ENCODE assay signal across 1 cellular context in the genomic region with DNA sequence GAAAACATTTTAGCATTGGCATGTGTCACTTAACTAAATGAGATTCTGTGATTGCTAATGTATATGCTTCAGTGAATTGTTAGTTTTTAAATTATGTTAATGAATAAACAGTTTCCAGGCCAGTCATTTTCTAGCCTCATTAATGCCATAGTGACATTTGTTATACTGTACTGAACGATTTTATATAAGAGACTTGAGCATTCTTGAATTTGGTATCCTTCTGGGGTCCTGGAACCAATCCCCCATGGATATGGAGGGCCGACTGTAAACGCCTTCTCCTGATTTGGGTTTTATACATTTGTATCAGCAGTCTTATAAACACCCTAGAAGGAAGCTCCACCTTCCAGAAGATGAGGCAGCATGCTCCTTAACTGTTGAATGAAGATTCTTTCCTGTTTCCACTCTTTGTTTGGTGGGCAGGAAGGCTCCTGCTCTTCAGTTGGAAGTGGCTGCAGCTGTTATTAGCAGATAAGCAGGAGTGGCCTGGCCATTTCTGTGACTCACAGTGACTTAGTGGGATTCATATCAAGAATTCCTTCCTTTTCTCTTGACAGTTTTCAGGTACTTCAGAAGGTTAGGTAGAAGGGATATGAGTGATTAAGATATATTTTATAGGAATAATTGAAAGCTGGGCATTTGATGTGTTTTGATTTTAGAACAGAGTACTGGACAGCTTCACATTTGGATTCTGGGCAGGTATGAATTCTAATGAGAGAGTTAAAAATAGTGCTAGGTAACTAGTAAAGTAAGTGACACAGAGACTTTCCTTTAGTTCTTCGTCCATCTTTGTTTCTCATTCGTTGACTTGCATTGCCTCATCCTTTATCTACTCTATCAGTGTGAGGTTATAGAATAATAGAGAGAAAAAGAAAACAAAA.
TF ChIP-seq lines count a peak whose summit lies in the region.

No MANE protein-coding gene starts in this region.

TF ChIP-seq in K562, 482 proteins besides CTCF, POLR2A, EP300 and RAD21 (continued from another document and continues in another):
- TF ChIP-seq U2AF2 (optimal IDR thresholded peaks at IDR 0.05; ENCODE audit: low read depth, low read length) (no peak), MIER1 (IDR thresholded peaks at IDR 0.05; ENCODE audit: low read depth) (no peak), RNF2 (IDR thresholded peaks at IDR 0.05) (peak; percentile 100), MCM7 (IDR thresholded peaks at IDR 0.05) (no peak), TBP (optimal IDR thresholded peaks at IDR 0.05; ENCODE audit: low read depth, low read length) (peak; percentile 67), NFXL1 (CRISPR knock-in tag; IDR thresholded peaks at IDR 0.05) (no peak), CBX1 (IDR thresholded peaks at IDR 0.05; ENCODE audit: low read depth) (no peak), ZNF436 (CRISPR knock-in tag; IDR thresholded peaks at IDR 0.05) (no peak), TFAM (CRISPR knock-in tag; conservative IDR thresholded peaks at IDR 0.05) (no peak), CXXC5 (CRISPR knock-in tag; IDR thresholded peaks at IDR 0.05) (no peak), LEF1 (IDR thresholded peaks at IDR 0.05) (peak; percentile 90), NFATC3 (IDR thresholded peaks at IDR 0.05) (0 out of 2 replicates have a peak, but pooled peaks have one; percentile 70), RCOR1 (IDR thresholded peaks at IDR 0.05; ENCODE audit: borderline replicate concordance in 1 of 2, low read depth in 2 of 2, low read length in 2 of 2) (peak in 1 of 2 experiments; percentile 61; a peak in 1 of 4 replicates), STAG1 (CRISPR knock-in tag; IDR thresholded peaks at IDR 0.05; ENCODE audit: borderline replicate concordance) (no peak), KDM5B (IDR thresholded peaks at IDR 0.05; ENCODE audit: insufficient replicate concordance, low read depth, low read length) (no peak), ZNF263 (CRISPR knock-in tag; IDR thresholded peaks at IDR 0.05; ENCODE audit: borderline replicate concordance) (no peak), FIP1L1 (IDR thresholded peaks at IDR 0.05; ENCODE audit: low read depth, low read length, poor library complexity, severe bottlenecking) (no peak), ZNF589 (CRISPR knock-in tag; IDR thresholded peaks at IDR 0.05; ENCODE audit: low read depth) (no peak), NBN (IDR thresholded peaks at IDR 0.05; ENCODE audit: low read depth) (0 out of 2 replicates have a peak, but pooled peaks have one; percentile 58), RBM34 (IDR thresholded peaks at IDR 0.05; ENCODE audit: borderline replicate concordance, insufficient read depth, low read length) (no peak), EHMT2 (IDR thresholded peaks at IDR 0.05) (no peak), MTA3 (IDR thresholded peaks at IDR 0.05; ENCODE audit: borderline replicate concordance) (peak; percentile 90), STAT5A (IDR thresholded peaks at IDR 0.05; ENCODE audit: borderline replicate concordance, low read length) (peak; percentile 84), HSF4 (CRISPR knock-in tag; IDR thresholded peaks at IDR 0.05; ENCODE audit: borderline replicate concordance) (no peak; the same call in 1 of the 2 replicates), ZNF3 (CRISPR knock-in tag; IDR thresholded peaks at IDR 0.05) (no peak), ZNF212 (CRISPR knock-in tag; IDR thresholded peaks at IDR 0.05) (no peak), KDM4B (IDR thresholded peaks at IDR 0.05; ENCODE audit: borderline replicate concordance in 2 of 2, low read depth in 1 of 2) (no peak), ZNF431 (CRISPR knock-in tag; IDR thresholded peaks at IDR 0.05) (no peak), SP2 (IDR thresholded peaks at IDR 0.05; ENCODE audit: extremely low read depth, low read depth, low read length, poor library complexity, severe bottlenecking) (no peak), SREBF2 (CRISPR knock-in tag; IDR thresholded peaks at IDR 0.05) (no peak), ETV1 (tag; conservative IDR thresholded peaks at IDR 0.05; ENCODE audit: low read depth) (peak; percentile 97), FOS (IDR thresholded peaks at IDR 0.05; ENCODE audit: extremely low read depth, insufficient read length) (peak; percentile 47), TEAD4 (IDR thresholded peaks at IDR 0.05; ENCODE audit: low read length) (peak; percentile 95), TEAD4 (CRISPR knock-in tag; IDR thresholded peaks at IDR 0.05; ENCODE audit: borderline replicate concordance) (no peak), MEF2A (IDR thresholded peaks at IDR 0.05; ENCODE audit: control insufficient read depth, low read depth, low read length) (0 out of 2 replicates have a peak, but pooled peaks have one; percentile 45)
- TF ChIP-seq, protein P1, sequence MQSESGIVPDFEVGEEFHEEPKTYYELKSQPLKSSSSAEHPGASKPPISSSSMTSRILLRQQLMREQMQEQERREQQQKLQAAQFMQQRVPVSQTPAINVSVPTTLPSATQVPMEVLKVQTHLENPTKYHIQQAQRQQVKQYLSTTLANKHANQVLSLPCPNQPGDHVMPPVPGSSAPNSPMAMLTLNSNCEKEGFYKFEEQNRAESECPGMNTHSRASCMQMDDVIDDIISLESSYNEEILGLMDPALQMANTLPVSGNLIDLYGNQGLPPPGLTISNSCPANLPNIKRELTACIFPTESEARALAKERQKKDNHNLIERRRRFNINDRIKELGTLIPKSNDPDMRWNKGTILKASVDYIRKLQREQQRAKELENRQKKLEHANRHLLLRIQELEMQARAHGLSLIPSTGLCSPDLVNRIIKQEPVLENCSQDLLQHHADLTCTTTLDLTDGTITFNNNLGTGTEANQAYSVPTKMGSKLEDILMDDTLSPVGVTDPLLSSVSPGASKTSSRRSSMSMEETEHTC (IDR thresholded peaks at IDR 0.05), result peak; percentile 60; the same call in 1 of the 2 replicates
- TF ChIP-seq, protein P2, sequence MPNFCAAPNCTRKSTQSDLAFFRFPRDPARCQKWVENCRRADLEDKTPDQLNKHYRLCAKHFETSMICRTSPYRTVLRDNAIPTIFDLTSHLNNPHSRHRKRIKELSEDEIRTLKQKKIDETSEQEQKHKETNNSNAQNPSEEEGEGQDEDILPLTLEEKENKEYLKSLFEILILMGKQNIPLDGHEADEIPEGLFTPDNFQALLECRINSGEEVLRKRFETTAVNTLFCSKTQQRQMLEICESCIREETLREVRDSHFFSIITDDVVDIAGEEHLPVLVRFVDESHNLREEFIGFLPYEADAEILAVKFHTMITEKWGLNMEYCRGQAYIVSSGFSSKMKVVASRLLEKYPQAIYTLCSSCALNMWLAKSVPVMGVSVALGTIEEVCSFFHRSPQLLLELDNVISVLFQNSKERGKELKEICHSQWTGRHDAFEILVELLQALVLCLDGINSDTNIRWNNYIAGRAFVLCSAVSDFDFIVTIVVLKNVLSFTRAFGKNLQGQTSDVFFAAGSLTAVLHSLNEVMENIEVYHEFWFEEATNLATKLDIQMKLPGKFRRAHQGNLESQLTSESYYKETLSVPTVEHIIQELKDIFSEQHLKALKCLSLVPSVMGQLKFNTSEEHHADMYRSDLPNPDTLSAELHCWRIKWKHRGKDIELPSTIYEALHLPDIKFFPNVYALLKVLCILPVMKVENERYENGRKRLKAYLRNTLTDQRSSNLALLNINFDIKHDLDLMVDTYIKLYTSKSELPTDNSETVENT (CRISPR knock-in tag; IDR thresholded peaks at IDR 0.05), result no peak
- TF ChIP-seq, protein P3, sequence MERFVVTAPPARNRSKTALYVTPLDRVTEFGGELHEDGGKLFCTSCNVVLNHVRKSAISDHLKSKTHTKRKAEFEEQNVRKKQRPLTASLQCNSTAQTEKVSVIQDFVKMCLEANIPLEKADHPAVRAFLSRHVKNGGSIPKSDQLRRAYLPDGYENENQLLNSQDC (CRISPR knock-in tag; IDR thresholded peaks at IDR 0.05), result no peak
- TF ChIP-seq, protein P4, sequence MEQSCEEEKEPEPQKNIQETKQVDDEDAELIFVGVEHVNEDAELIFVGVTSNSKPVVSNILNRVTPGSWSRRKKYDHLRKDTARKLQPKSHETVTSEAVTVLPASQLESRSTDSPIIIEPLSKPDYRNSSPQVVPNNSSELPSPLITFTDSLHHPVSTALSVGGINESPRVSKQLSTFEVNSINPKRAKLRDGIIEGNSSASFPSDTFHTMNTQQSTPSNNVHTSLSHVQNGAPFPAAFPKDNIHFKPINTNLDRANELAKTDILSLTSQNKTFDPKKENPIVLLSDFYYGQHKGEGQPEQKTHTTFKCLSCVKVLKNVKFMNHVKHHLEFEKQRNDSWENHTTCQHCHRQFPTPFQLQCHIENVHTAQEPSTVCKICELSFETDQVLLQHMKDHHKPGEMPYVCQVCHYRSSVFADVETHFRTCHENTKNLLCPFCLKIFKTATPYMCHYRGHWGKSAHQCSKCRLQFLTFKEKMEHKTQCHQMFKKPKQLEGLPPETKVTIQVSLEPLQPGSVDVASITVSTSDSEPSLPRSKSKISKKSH (CRISPR knock-in tag; IDR thresholded peaks at IDR 0.05), result no peak
- TF ChIP-seq, protein P5, sequence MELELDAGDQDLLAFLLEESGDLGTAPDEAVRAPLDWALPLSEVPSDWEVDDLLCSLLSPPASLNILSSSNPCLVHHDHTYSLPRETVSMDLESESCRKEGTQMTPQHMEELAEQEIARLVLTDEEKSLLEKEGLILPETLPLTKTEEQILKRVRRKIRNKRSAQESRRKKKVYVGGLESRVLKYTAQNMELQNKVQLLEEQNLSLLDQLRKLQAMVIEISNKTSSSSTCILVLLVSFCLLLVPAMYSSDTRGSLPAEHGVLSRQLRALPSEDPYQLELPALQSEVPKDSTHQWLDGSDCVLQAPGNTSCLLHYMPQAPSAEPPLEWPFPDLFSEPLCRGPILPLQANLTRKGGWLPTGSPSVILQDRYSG (tag; conservative IDR thresholded peaks at IDR 0.05; ENCODE audit: low read depth), result peak; percentile 15; the same call in 1 of the 2 replicates
- TF ChIP-seq, protein P6, sequence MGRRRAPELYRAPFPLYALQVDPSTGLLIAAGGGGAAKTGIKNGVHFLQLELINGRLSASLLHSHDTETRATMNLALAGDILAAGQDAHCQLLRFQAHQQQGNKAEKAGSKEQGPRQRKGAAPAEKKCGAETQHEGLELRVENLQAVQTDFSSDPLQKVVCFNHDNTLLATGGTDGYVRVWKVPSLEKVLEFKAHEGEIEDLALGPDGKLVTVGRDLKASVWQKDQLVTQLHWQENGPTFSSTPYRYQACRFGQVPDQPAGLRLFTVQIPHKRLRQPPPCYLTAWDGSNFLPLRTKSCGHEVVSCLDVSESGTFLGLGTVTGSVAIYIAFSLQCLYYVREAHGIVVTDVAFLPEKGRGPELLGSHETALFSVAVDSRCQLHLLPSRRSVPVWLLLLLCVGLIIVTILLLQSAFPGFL (CRISPR knock-in tag; IDR thresholded peaks at IDR 0.05), result no peak
- TF ChIP-seq, protein P7, sequence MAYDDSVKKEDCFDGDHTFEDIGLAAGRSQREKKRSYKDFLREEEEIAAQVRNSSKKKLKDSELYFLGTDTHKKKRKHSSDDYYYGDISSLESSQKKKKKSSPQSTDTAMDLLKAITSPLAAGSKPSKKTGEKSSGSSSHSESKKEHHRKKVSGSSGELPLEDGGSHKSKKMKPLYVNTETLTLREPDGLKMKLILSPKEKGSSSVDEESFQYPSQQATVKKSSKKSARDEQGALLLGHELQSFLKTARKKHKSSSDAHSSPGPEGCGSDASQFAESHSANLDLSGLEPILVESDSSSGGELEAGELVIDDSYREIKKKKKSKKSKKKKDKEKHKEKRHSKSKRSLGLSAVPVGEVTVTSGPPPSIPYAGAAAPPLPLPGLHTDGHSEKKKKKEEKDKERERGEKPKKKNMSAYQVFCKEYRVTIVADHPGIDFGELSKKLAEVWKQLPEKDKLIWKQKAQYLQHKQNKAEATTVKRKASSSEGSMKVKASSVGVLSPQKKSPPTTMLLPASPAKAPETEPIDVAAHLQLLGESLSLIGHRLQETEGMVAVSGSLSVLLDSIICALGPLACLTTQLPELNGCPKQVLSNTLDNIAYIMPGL (CRISPR knock-in tag; IDR thresholded peaks at IDR 0.05), result no peak
- TF ChIP-seq, protein P8, sequence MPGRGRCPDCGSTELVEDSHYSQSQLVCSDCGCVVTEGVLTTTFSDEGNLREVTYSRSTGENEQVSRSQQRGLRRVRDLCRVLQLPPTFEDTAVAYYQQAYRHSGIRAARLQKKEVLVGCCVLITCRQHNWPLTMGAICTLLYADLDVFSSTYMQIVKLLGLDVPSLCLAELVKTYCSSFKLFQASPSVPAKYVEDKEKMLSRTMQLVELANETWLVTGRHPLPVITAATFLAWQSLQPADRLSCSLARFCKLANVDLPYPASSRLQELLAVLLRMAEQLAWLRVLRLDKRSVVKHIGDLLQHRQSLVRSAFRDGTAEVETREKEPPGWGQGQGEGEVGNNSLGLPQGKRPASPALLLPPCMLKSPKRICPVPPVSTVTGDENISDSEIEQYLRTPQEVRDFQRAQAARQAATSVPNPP (IDR thresholded peaks at IDR 0.05; ENCODE audit: borderline replicate concordance, insufficient read depth, insufficient read length), result no peak
- TF ChIP-seq, protein P9, sequence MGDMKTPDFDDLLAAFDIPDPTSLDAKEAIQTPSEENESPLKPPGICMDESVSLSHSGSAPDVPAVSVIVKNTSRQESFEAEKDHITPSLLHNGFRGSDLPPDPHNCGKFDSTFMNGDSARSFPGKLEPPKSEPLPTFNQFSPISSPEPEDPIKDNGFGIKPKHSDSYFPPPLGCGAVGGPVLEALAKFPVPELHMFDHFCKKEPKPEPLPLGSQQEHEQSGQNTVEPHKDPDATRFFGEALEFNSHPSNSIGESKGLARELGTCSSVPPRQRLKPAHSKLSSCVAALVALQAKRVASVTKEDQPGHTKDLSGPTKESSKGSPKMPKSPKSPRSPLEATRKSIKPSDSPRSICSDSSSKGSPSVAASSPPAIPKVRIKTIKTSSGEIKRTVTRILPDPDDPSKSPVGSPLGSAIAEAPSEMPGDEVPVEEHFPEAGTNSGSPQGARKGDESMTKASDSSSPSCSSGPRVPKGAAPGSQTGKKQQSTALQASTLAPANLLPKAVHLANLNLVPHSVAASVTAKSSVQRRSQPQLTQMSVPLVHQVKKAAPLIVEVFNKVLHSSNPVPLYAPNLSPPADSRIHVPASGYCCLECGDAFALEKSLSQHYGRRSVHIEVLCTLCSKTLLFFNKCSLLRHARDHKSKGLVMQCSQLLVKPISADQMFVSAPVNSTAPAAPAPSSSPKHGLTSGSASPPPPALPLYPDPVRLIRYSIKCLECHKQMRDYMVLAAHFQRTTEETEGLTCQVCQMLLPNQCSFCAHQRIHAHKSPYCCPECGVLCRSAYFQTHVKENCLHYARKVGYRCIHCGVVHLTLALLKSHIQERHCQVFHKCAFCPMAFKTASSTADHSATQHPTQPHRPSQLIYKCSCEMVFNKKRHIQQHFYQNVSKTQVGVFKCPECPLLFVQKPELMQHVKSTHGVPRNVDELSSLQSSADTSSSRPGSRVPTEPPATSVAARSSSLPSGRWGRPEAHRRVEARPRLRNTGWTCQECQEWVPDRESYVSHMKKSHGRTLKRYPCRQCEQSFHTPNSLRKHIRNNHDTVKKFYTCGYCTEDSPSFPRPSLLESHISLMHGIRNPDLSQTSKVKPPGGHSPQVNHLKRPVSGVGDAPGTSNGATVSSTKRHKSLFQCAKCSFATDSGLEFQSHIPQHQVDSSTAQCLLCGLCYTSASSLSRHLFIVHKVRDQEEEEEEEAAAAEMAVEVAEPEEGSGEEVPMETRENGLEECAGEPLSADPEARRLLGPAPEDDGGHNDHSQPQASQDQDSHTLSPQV (IDR thresholded peaks at IDR 0.05), result peak; percentile 91
- TF ChIP-seq, protein P10, sequence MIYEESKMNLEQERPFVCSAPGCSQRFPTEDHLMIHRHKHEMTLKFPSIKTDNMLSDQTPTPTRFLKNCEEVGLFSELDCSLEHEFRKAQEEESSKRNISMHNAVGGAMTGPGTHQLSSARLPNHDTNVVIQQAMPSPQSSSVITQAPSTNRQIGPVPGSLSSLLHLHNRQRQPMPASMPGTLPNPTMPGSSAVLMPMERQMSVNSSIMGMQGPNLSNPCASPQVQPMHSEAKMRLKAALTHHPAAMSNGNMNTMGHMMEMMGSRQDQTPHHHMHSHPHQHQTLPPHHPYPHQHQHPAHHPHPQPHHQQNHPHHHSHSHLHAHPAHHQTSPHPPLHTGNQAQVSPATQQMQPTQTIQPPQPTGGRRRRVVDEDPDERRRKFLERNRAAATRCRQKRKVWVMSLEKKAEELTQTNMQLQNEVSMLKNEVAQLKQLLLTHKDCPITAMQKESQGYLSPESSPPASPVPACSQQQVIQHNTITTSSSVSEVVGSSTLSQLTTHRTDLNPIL (CRISPR knock-in tag; IDR thresholded peaks at IDR 0.05), result no peak
